ENCODE assay signal across 17 cellular contexts in the genomic region with DNA sequence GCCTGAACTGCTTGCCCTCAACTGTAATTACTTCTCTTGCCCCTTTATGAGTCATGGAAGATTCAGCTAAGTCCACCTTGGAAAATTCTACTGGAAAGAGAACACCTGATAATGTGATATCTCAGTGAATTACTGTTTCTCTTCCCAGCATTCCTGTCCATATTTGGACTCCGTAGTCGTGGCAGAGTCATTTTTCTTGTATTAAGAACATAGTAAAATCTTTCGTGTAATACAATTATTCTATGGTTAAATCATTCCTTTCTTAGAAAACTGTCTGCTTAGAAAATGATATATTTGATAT.
"Had no signal": no experiment of that assay in that cellular context is flagged by ENCODE, and none has a peak within 500 bp of the region (broad histone marks: within the 10 kb centered on the region; RNA-seq: fewer than 3 reads in every experiment).

No MANE protein-coding gene starts in this region.

- H3K4me3 ChIP-seq: gastroesophageal sphincter, heart left ventricle, left ventricle myocardium inferior, upper lobe of left lung had no signal

- H3K36me3 ChIP-seq: gastroesophageal sphincter, heart left ventricle, left ventricle myocardium inferior, upper lobe of left lung had no signal

- H3K27ac ChIP-seq: gastroesophageal sphincter, heart left ventricle, left ventricle myocardium inferior, parathyroid adenoma, upper lobe of left lung had no signal

- DNase-seq: activated CD4-positive, alpha-beta memory T cell treated with anti-CD3 and anti-CD28 coated beads, Interleukin-2, amount 10 ng/mL, durations not matched to agents 7 days and 5 days; activated CD4-positive, alpha-beta T cell treated with anti-CD3 and anti-CD28 coated beads for 48 hours; activated CD4-positive, CD25-positive, alpha-beta regulatory T cell; activated CD8-positive, alpha-beta memory T cell treated with anti-CD3 and anti-CD28 coated beads, Interleukin-2, amount 10 ng/mL, durations not matched to agents 7 days and 5 days; activated naive CD4-positive, alpha-beta T cell; effector CD4-positive, alpha-beta T cell; heart left ventricle; left ventricle myocardium inferior; naive thymus-derived CD8-positive, alpha-beta T cell; stimulated activated CD4-positive, alpha-beta T cell treated with anti-CD3 and anti-CD28 coated beads, Interleukin-2, amount 100 ng/mL, for 24 hours; stimulated activated naive CD8-positive, alpha-beta T cell treated with anti-CD3 and anti-CD28 coated beads, Interleukin-15, Interleukin-2, amounts not matched to agents 100 U/mL and 50 U/mL, for 24 hours; T-cell; upper lobe of left lung had no signal

- H3K9me3 ChIP-seq: gastroesophageal sphincter, heart left ventricle, left ventricle myocardium inferior, upper lobe of left lung had no signal

- ATAC-seq: activated CD8-positive, alpha-beta memory T cell treated with anti-CD3 and anti-CD28 coated beads, Interleukin-2, amount 10 ng/mL, durations not matched to agents 7 days and 5 days; activated T-helper 17 cell treated with anti-CD3 and anti-CD28 coated beads, Interleukin-2, amount 50 U/mL, for 72 hours; esophagus mucosa; gastroesophageal sphincter; heart left ventricle; naive thymus-derived CD8-positive, alpha-beta T cell; stimulated activated naive CD8-positive, alpha-beta T cell treated with anti-CD3 and anti-CD28 coated beads, Interleukin-15, Interleukin-2, amounts not matched to agents 100 U/mL and 50 U/mL, for 24 hours; T-cell had no signal

- H2AFZ ChIP-seq: parathyroid adenoma had no signal

- H3K79me2 ChIP-seq: parathyroid adenoma had no signal

- H3K4me1 ChIP-seq: heart left ventricle, left ventricle myocardium inferior, parathyroid adenoma, upper lobe of left lung had no signal

- H3K27me3 ChIP-seq: gastroesophageal sphincter, heart left ventricle, upper lobe of left lung had no signal
